ENCODE assay signal across 9 cellular contexts in genomic region chr1:921011-921837, GRCh38. TPM values are rescaled to one million over a fixed set of nuclear protein-coding genes. Genes with fewer than 3 reads are reported as not detected.
A peak's percentile ranks its signal among the peaks of the same experiment; 100 is the strongest.
DNase-seq lines count a peak whose midpoint lies in the region; ATAC-seq and TF ChIP-seq lines count a peak whose summit lies in the region.
"Had no signal": no experiment of that assay in that cellular context is flagged by ENCODE, and none has a peak within 500 bp of the region (broad histone marks: within the 10 kb centered on the region; RNA-seq: fewer than 3 reads in every experiment).

No MANE protein-coding gene starts in this region.

- no peaks in the 10 kb centered on the region for H3K36me3 Mint-ChIP-seq in activated naive CD4-positive, alpha-beta T cell treated with anti-CD3 and anti-CD28 coated beads, Interleukin-2, amount 10 ng/mL, durations not matched to agents 7 days and 5 days
- H3K36me3 Mint-ChIP-seq in glutamatergic neuron (ENCODE audit: unreplicated experiment): peaks cover 3% of the 10 kb centered on the region

- peaks cover 91% of the 10 kb centered on the region for H3K27me3 Mint-ChIP-seq in activated naive CD4-positive, alpha-beta T cell treated with anti-CD3 and anti-CD28 coated beads, Interleukin-2, amount 10 ng/mL, durations not matched to agents 7 days and 5 days
- peaks cover 21% of the 10 kb centered on the region for H3K27me3 Mint-ChIP-seq in glutamatergic neuron (ENCODE audit: unreplicated experiment)

- H3K27ac Mint-ChIP-seq in activated naive CD4-positive, alpha-beta T cell treated with anti-CD3 and anti-CD28 coated beads, Interleukin-2, amount 10 ng/mL, durations not matched to agents 7 days and 5 days: no peak overlapping the region
- H3K27ac Mint-ChIP-seq in glutamatergic neuron (ENCODE audit: unreplicated experiment): peak overlapping the region; percentile 38

- CTCF ChIA-PET in activated naive CD4-positive, alpha-beta T cell treated with anti-CD3 and anti-CD28 coated beads, Interleukin-2, amount 10 ng/mL, durations not matched to agents 7 days and 5 days (lab: Charles Lee): interaction anchor here (0.7 to 0.8 kb wide), 2 partner anchors 9 to 16 kb away, joined by 3 read pairs; no protein-coding TSS in a partner anchor

- H3K4me3 ChIP-seq in GM12875 (ENCODE audit: low read depth, low read length): no peak overlapping the region

- H3K9me3 Mint-ChIP-seq in activated naive CD4-positive, alpha-beta T cell treated with anti-CD3 and anti-CD28 coated beads, Interleukin-2, amount 10 ng/mL, durations not matched to agents 7 days and 5 days: no peaks in the 10 kb centered on the region
- H3K9me3 Mint-ChIP-seq in glutamatergic neuron (ENCODE audit: unreplicated experiment): peaks cover 13% of the 10 kb centered on the region

- peak; percentile 13; the same call in 1 of the 2 replicates for TF ChIP-seq CTCF in GM12875 (IDR thresholded peaks at IDR 0.05; ENCODE audit: borderline replicate concordance, insufficient read depth, low read depth, low read length)
- peak; percentile 23 for TF ChIP-seq CTCF in glutamatergic neuron (IDR thresholded peaks at IDR 0.05; ENCODE audit: partially characterized antibody, unreplicated experiment)

- no peak overlapping the region for H3K4me3 Mint-ChIP-seq in activated naive CD4-positive, alpha-beta T cell treated with anti-CD3 and anti-CD28 coated beads, Interleukin-2, amount 10 ng/mL, durations not matched to agents 7 days and 5 days
- H3K4me3 Mint-ChIP-seq in glutamatergic neuron (ENCODE audit: unreplicated experiment): peak overlapping the region; percentile 73

- DNase-seq in AML-193 (lab: John Stamatoyannopoulos, UW) (peak; percentile 42 to 50), NCI-H2227 (lab: John Stamatoyannopoulos, UW; ENCODE audit: unreplicated experiment) (peak; percentile 93), glutamatergic neuron (peak; percentile 87), pons (ENCODE audit: low spot score) (peak; percentile 51)
- peak; percentile 47 for DNase-seq in activated naive CD4-positive, alpha-beta T cell treated with anti-CD3 and anti-CD28 coated beads, Interleukin-2, amount 10 ng/mL, durations not matched to agents 7 days and 5 days

- peaks cover 12% of the 10 kb centered on the region for H3K4me1 Mint-ChIP-seq in activated naive CD4-positive, alpha-beta T cell treated with anti-CD3 and anti-CD28 coated beads, Interleukin-2, amount 10 ng/mL, durations not matched to agents 7 days and 5 days
- H3K4me1 Mint-ChIP-seq in glutamatergic neuron (ENCODE audit: low read depth, unreplicated experiment): peaks cover 14% of the 10 kb centered on the region

- no peak for ATAC-seq in HG03469 (IDR thresholded peaks at IDR 0.05; ENCODE audit: unreplicated experiment)
- ATAC-seq in GM18870 (IDR thresholded peaks at IDR 0.05; ENCODE audit: unreplicated experiment): no peak

RNA-seq across cellular contexts. Expression of gene SAMD11, which starts 2.5 kb away (rescaled TPM):
- total RNA-seq in glutamatergic neuron (ENCODE audit: unreplicated experiment): 46.2 TPM
- total RNA-seq: mononuclear cell had no signal

RNA-seq across cellular contexts. Expression of gene NOC2L, which starts 37.8 kb away (rescaled TPM):
- total RNA-seq in glutamatergic neuron (ENCODE audit: unreplicated experiment): 90.3 TPM

RNA-seq across cellular contexts. Expression of gene KLHL17, which starts 39.2 kb away (rescaled TPM):
- total RNA-seq in glutamatergic neuron (ENCODE audit: unreplicated experiment): 103 TPM

RNA-seq across cellular contexts. Expression of gene PLEKHN1, which starts 45.1 kb away (rescaled TPM):
- total RNA-seq in glutamatergic neuron (ENCODE audit: unreplicated experiment): 0.29 TPM
